In the genomic region with DNA sequence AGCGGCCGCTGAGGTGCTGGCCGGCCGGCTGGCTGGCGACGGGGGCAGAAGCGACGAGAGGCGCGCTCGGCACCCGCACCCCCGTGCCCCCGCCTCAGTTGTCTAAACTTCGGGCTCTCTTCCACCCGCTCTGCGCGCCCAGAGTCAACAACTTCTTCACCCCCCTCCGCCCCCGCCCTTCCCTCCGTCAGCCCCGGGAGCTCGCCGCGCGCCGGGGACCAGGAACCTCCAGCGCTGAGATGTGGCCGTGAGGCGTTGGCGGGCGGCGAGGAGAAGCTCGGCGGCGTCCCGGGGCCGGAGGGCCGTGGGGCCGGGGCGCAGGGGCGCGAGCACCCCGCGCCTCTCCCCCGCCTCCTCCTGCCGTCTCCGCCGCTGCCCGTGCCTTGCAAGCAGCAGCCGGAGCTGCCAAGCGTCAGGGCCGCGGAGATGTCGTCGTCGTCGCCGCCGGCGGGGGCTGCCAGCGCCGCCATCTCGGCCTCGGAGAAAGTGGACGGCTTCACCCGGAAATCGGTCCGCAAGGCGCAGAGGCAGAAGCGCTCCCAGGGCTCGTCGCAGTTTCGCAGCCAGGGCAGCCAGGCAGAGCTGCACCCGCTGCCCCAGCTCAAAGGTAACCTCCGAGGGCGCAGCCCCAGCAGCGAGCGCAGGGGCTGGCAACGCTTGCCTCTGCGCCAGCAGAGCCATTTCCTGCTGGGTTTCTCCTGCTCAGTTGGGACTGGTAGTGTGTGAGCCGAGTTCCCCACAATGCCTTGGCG, we compare ENCODE assay signal across 8 cellular contexts. TPM values are rescaled to one million over a fixed set of nuclear protein-coding genes. Genes with fewer than 3 reads are reported as not detected.
DNase-seq lines count a peak whose midpoint lies in the region; ATAC-seq and TF ChIP-seq lines count a peak whose summit lies in the region.

No MANE protein-coding gene starts in this region.

- H3K4me1 Mint-ChIP-seq in endothelial cell (ENCODE audit: unreplicated experiment) = peaks cover 22% of the 10 kb centered on the region

- peaks cover 6% of the 10 kb centered on the region for H3K4me1 ChIP-seq in mucosa of stomach (ENCODE audit: control insufficient read depth, insufficient read depth, low read length)

- no peaks in the 10 kb centered on the region for H3K27me3 ChIP-seq in AG04450 (ENCODE audit: control insufficient read depth, insufficient read depth, low read length)
- H3K27me3 ChIP-seq in mucosa of stomach (ENCODE audit: control insufficient read depth, insufficient read depth, low read length) = no peaks in the 10 kb centered on the region

- peak overlapping the region; percentile 92 for H3K4me3 ChIP-seq in AG04450 (ENCODE audit: low read depth, low read length)
- peak overlapping the region; percentile 93 for H3K4me3 ChIP-seq in mucosa of stomach (ENCODE audit: low read length)

- TF ChIP-seq CTCF in AG04450 (IDR thresholded peaks at IDR 0.05; ENCODE audit: low read depth, low read length) (no peak), endothelial cell (IDR thresholded peaks at IDR 0.05; ENCODE audit: unreplicated experiment) (no peak)

- peak overlapping the region; percentile 94 for H3K27ac Mint-ChIP-seq in endothelial cell (ENCODE audit: unreplicated experiment)

- ATAC-seq in GM18867 (IDR thresholded peaks at IDR 0.05; ENCODE audit: unreplicated experiment) (peak; percentile 15), HG03097 (IDR thresholded peaks at IDR 0.05; ENCODE audit: low FRiP score, unreplicated experiment) (peak; percentile 12)

- CTCF ChIA-PET in AG04450 (lab: Charles Lee) = interaction anchor here (0.6 to 3.4 kb wide), 4 partner anchors 98 to 250 kb away, joined by 3 to 46 read pairs (median 8); a partner anchor contains a TSS

- peak overlapping the region; percentile 100 for H3K4me3 Mint-ChIP-seq in endothelial cell (ENCODE audit: unreplicated experiment)

- peaks cover 5% of the 10 kb centered on the region for H3K36me3 Mint-ChIP-seq in endothelial cell (ENCODE audit: low read depth, unreplicated experiment)

- H3K36me3 ChIP-seq in mucosa of stomach (ENCODE audit: control insufficient read depth, insufficient read depth, low read length) = no peaks in the 10 kb centered on the region

- H3K9ac ChIP-seq in mucosa of stomach (ENCODE audit: low read length) = peak overlapping the region; percentile 97

- DNase-seq in AG04450 (ENCODE audit: low read depth, low spot score) = no peak
- DNase-seq in NCI-H69 (lab: John Stamatoyannopoulos, UW) = peak; percentile 87
- peak; percentile 50 to 54 (median 52) for DNase-seq in activated CD8-positive, alpha-beta memory T cell treated with anti-CD3 and anti-CD28 coated beads for 48 hours (ENCODE audit: low read depth in 2 of 3, low spot score in 2 of 3)
- DNase-seq in endothelial cell (ENCODE audit: low spot score) = peak; percentile 57
- peak; percentile 43 to 67 for DNase-seq in stimulated activated CD8-positive, alpha-beta memory T cell treated with anti-CD3 and anti-CD28 coated beads, Interleukin-7, amount 100 ng/mL, for 4 hours (ENCODE audit: low read depth in 2 of 2)

- peaks cover 2% of the 10 kb centered on the region; the same call in 1 of the 2 replicates for H3K9me3 ChIP-seq in AG04450 (ENCODE audit: control insufficient read depth, insufficient read depth, low read length)
- H3K9me3 ChIP-seq in mucosa of stomach (ENCODE audit: control insufficient read depth, low read length) = no peaks in the 10 kb centered on the region

- H3K27ac ChIP-seq in AG04450 (ENCODE audit: low read depth, low read length) = peak overlapping the region; percentile 42

- peaks cover 10% of the 10 kb centered on the region for H3K27me3 Mint-ChIP-seq in endothelial cell (ENCODE audit: unreplicated experiment)

- no peaks in the 10 kb centered on the region for H3K9me3 Mint-ChIP-seq in endothelial cell (ENCODE audit: unreplicated experiment)

- POLR2A ChIA-PET in AG04450 (lab: Yijun Ruan, JAX) = interaction anchor here (0.6 to 0.8 kb wide), 6 partner anchors 65 to 605 kb away, joined by 3 to 5 read pairs (median 4); no protein-coding TSS in a partner anchor

RNA-seq across cellular contexts. Expression of a gene that starts 0.7 kb away (rescaled TPM):
- polyA plus RNA-seq in AG04450 (2011; rRNA removed) = 23.0 and 31.5 TPM in 2 replicates
- polyA minus RNA-seq in AG04450 (2011; rRNA and poly(A)+ RNA removed) = 5.3 and 9.6 TPM in 2 replicates
- 25.5 TPM for total RNA-seq in endothelial cell (ENCODE audit: unreplicated experiment)
